8 cellular contexts compared by ENCODE assay signal in genomic region chr7:95549818-95550529, GRCh38. TPM values are rescaled to one million over a fixed set of nuclear protein-coding genes. Genes with fewer than 3 reads are reported as not detected.
DNase-seq lines count a peak whose midpoint lies in the region; ATAC-seq and TF ChIP-seq lines count a peak whose summit lies in the region.

No MANE protein-coding gene starts in this region.

- no peaks in the 10 kb centered on the region for H3K9me3 Mint-ChIP-seq in stimulated activated memory B cell treated with anti-CD40 and anti-IgM and Interleukin-4, amounts not matched to agents 10 μg/mL and 1 μg/mL and 100 μg/mL, for 72 hours

- no peaks in the 10 kb centered on the region for H3K36me3 Mint-ChIP-seq in stimulated activated memory B cell treated with anti-CD40 and anti-IgM and Interleukin-4, amounts not matched to agents 10 μg/mL and 1 μg/mL and 100 μg/mL, for 72 hours

- H3K9me3 ChIP-seq in lung (ENCODE audit: control insufficient read depth in 2 of 2, insufficient read depth in 1 of 2, low read length in 1 of 2) (no peaks in the 10 kb centered on the region), upper lobe of left lung (no peaks in the 10 kb centered on the region)

- no peaks in the 10 kb centered on the region for H3K27me3 ChIP-seq in dorsolateral prefrontal cortex
- no peaks in the 10 kb centered on the region for H3K27me3 ChIP-seq in lung (ENCODE audit: control insufficient read depth, insufficient read depth)
- no peaks in the 10 kb centered on the region for H3K27me3 ChIP-seq in upper lobe of left lung

- no peak overlapping the region for H3K4me3 Mint-ChIP-seq in stimulated activated memory B cell treated with anti-CD40 and anti-IgM and Interleukin-4, amounts not matched to agents 10 μg/mL and 1 μg/mL and 100 μg/mL, for 72 hours

- H3K4me3 ChIP-seq in dorsolateral prefrontal cortex (peak overlapping the region in 37 of 59 donors; percentile 1 to 46 (median 21)), lung (no peak overlapping the region), upper lobe of left lung (peak overlapping the region in 1 of 4 donors; percentile 9)

- TF ChIP-seq CTCF in dorsolateral prefrontal cortex (IDR thresholded peaks at IDR 0.05 in 54 of 56, conservative IDR thresholded peaks at IDR 0.05 in 2 of 56; ENCODE audit: low read depth in 1 of 56, partially characterized antibody in 56 of 56) (peak in 15 of 56 donors; percentile 7 to 47 (median 28)), lung (IDR thresholded peaks at IDR 0.05; ENCODE audit: control extremely low read depth, extremely low read depth) (no peak), upper lobe of left lung (IDR thresholded peaks at IDR 0.05) (no peak)

- TF ChIP-seq POLR2A in upper lobe of left lung (IDR thresholded peaks at IDR 0.05), result peak in 2 of 4 donors; percentile 57 to 83

- intact Hi-C loops in dorsolateral prefrontal cortex (cut with DNase I), result loop anchor here (1.0 to 5.0 kb wide), 3 partner anchors 38 to 47 kb away; partner anchors contain the start of gene PDK4 (in 2 of the 2)

- H3K27ac ChIP-seq in dorsolateral prefrontal cortex, result peak overlapping the region; percentile 83 to 100 (median 96)
- H3K27ac ChIP-seq in lung (ENCODE audit: low read depth in 1 of 2, low read length in 1 of 2), result peak overlapping the region; percentile 94 to 98
- peak overlapping the region; percentile 84 to 95 (median 91) for H3K27ac ChIP-seq in upper lobe of left lung

- TF ChIP-seq EP300 in upper lobe of left lung (IDR thresholded peaks at IDR 0.05), result peak in 3 of 4 donors; percentile 94 to 100 (median 98)

- ATAC-seq in lung (ENCODE audit: insufficient read depth, low FRiP score), result peak; percentile 88
- peak; percentile 93 to 96 for ATAC-seq in upper lobe of left lung (ENCODE audit: low FRiP score in 2 of 2)
- ATAC-seq in GM19328 (IDR thresholded peaks at IDR 0.05; ENCODE audit: unreplicated experiment), result no peak
- ATAC-seq in stimulated activated memory B cell treated with anti-CD40 and anti-IgM and Interleukin-4, amounts not matched to agents 10 μg/mL and 1 μg/mL and 100 μg/mL, for 72 hours, result no peak

- H3K4me1 Mint-ChIP-seq in stimulated activated memory B cell treated with anti-CD40 and anti-IgM and Interleukin-4, amounts not matched to agents 10 μg/mL and 1 μg/mL and 100 μg/mL, for 72 hours, result peaks cover 14% of the 10 kb centered on the region

- WGBS in lung, 2 donors, result 23 to 41% methylated on average over 6 of the region's 6 CpGs
- 16 to 21% methylated on average over 6 of the region's 6 CpGs for WGBS in upper lobe of left lung, 2 donors

- H3K27me3 Mint-ChIP-seq in stimulated activated memory B cell treated with anti-CD40 and anti-IgM and Interleukin-4, amounts not matched to agents 10 μg/mL and 1 μg/mL and 100 μg/mL, for 72 hours, result peaks cover 10% of the 10 kb centered on the region

- DNase-seq in DMS153 treated with DMSO at 0.1 percent for 48 hours (lab: John Stamatoyannopoulos, UW; ENCODE audit: unreplicated experiment) (peak; percentile 22), NCI-H2171 (lab: John Stamatoyannopoulos, UW) (peak; percentile 7), dorsolateral prefrontal cortex (peak; percentile 21 to 95 (median 80)), lung (ENCODE audit: low spot score) (peak; percentile 85), upper lobe of left lung (peak in 1 of 2 donors; percentile 95), KG1 (lab: John Stamatoyannopoulos, UW) (no peak)

- H3K36me3 ChIP-seq in lung (ENCODE audit: control insufficient read depth in 2 of 2, insufficient read depth in 2 of 2, low read length in 2 of 2), result no peaks in the 10 kb centered on the region
- no peaks in the 10 kb centered on the region for H3K36me3 ChIP-seq in upper lobe of left lung

- H3K4me1 ChIP-seq in lung (ENCODE audit: control insufficient read depth in 2 of 2, insufficient read depth in 2 of 2, low read length in 2 of 2), result peaks cover 6 to 35% of the 10 kb centered on the region in 2 donors
- peaks cover 54 to 61% (median 57%) of the 10 kb centered on the region in 4 donors for H3K4me1 ChIP-seq in upper lobe of left lung

- H3K27ac Mint-ChIP-seq in stimulated activated memory B cell treated with anti-CD40 and anti-IgM and Interleukin-4, amounts not matched to agents 10 μg/mL and 1 μg/mL and 100 μg/mL, for 72 hours, result no peak overlapping the region

RNA-seq across cellular contexts. Expression of gene PDK4, which starts 46.3 kb away (rescaled TPM):
- 100 to 1,000 TPM in 29 of 120 experiments, 10 to 100 TPM in 91; 11.8 to 278 (median 65.1) TPM for total RNA-seq in dorsolateral prefrontal cortex
- 10 to 100 TPM; 42.3 to 86.9 TPM for total RNA-seq in lung
- 10 to 100 TPM; 20.1 to 27.9 TPM for polyA plus RNA-seq in lung
- 100 to 1,000 TPM; 111 to 427 (median 160) TPM for total RNA-seq in upper lobe of left lung

Comparison
In these comparisons a context has a peak if more than half of its experiments do, and no peak if none do; other contexts are left out.
1. ATAC-seq: peak in lung (single experiment) and upper lobe of left lung (2 of 2); none in GM19328 (single experiment) and stimulated activated memory B cell treated with anti-CD40 and anti-IgM and Interleukin-4, amounts not matched to agents 10 μg/mL and 1 μg/mL and 100 μg/mL, for 72 hours (single experiment).
2. Peak in every context shown above with its lines, with median percentiles within 50 percentile points of each other: H3K27ac ChIP-seq.